8 cellular contexts compared by ENCODE assay signal in genomic region chr2:136116111-136116812, GRCh38. TPM values are rescaled to one million over a fixed set of nuclear protein-coding genes. Genes with fewer than 3 reads are reported as not detected.
DNase-seq lines count a peak whose midpoint lies in the region; ATAC-seq and TF ChIP-seq lines count a peak whose summit lies in the region.

No MANE protein-coding gene starts in this region.

- H3K9me3 ChIP-seq in adipocyte (ENCODE audit: control insufficient read depth, low read length) = peaks cover 7% of the 10 kb centered on the region

- H3K27me3 ChIP-seq in adipocyte (replicated peaks; ENCODE audit: control insufficient read depth, insufficient read depth, low read length) = peaks cover 65% of the 10 kb centered on the region
- H3K27me3 ChIP-seq in kidney epithelial cell (ENCODE audit: control insufficient read depth, insufficient read depth, low read length) = peaks cover 36% of the 10 kb centered on the region

- H3K4me3 ChIP-seq in GM12865 (ENCODE audit: low read depth, low read length) = peak overlapping the region; percentile 80
- peak overlapping the region; percentile 67 for H3K4me3 ChIP-seq in adipocyte (ENCODE audit: low read length)
- peak overlapping the region; percentile 41 for H3K4me3 ChIP-seq in kidney epithelial cell (ENCODE audit: low read depth, low read length)

- peak; percentile 19 for ATAC-seq in HG02943 (IDR thresholded peaks at IDR 0.05; ENCODE audit: low read depth, unreplicated experiment)

- DNase-seq in GM12865 (ENCODE audit: low read depth) (peak; percentile 49), SIG-M5 (lab: John Stamatoyannopoulos, UW) (peak; percentile 71), adipocyte (ENCODE audit: low read depth) (peak; percentile 1), kidney epithelial cell (ENCODE audit: low read depth) (no peak), HuH-7 (ENCODE audit: low spot score) (no peak), glomerular visceral epithelial cell (ENCODE audit: extremely low spot score) (no peak)
- DNase-seq in stimulated activated CD8-positive, alpha-beta memory T cell treated with anti-CD3 and anti-CD28 coated beads, Interleukin-12 subunit alpha, Interleukin-12 subunit beta, amount 100 ng/mL, for 1 hour (ENCODE audit: low read depth) = peak; percentile 69

- no peak for TF ChIP-seq CTCF in GM12865 (IDR thresholded peaks at IDR 0.05; ENCODE audit: insufficient read depth, low read depth, low read length, missing control alignments)
- no peak for TF ChIP-seq CTCF in kidney epithelial cell (IDR thresholded peaks at IDR 0.05; ENCODE audit: insufficient read depth, low read length, poor library complexity, severe bottlenecking)

- no peak overlapping the region for H3K9ac ChIP-seq in adipocyte (ENCODE audit: low read length)

- H3K36me3 ChIP-seq in adipocyte (ENCODE audit: control insufficient read depth, insufficient read depth, low read length, severe bottlenecking) (no peaks in the 10 kb centered on the region), kidney epithelial cell (ENCODE audit: control insufficient read depth, insufficient read depth, low read length) (no peaks in the 10 kb centered on the region)

- H3K4me1 ChIP-seq in adipocyte (ENCODE audit: control insufficient read depth, insufficient read depth, low read length) = peaks cover 18% of the 10 kb centered on the region

RNA-seq across cellular contexts. Expression of gene CXCR4, which starts 1.7 kb away (rescaled TPM):
- total RNA-seq in kidney epithelial cell = 0.68 and 0.88 TPM in 2 replicates

Comparison
In these comparisons a context has a peak if more than half of its experiments do, and no peak if none do; other contexts are left out.
1. DNase-seq: peak in GM12865 (single experiment), SIG-M5 (single experiment), adipocyte (single experiment) and stimulated activated CD8-positive, alpha-beta memory T cell treated with anti-CD3 and anti-CD28 coated beads, Interleukin-12 subunit alpha, Interleukin-12 subunit beta, amount 100 ng/mL, for 1 hour (single experiment); none in kidney epithelial cell (single experiment), HuH-7 (single experiment) and glomerular visceral epithelial cell (single experiment).
2. Peak in every context shown above with its lines, with median percentiles within 50 percentile points of each other: H3K4me3 ChIP-seq.